ENCODE assay signal across 1 cellular context in the genomic region with DNA sequence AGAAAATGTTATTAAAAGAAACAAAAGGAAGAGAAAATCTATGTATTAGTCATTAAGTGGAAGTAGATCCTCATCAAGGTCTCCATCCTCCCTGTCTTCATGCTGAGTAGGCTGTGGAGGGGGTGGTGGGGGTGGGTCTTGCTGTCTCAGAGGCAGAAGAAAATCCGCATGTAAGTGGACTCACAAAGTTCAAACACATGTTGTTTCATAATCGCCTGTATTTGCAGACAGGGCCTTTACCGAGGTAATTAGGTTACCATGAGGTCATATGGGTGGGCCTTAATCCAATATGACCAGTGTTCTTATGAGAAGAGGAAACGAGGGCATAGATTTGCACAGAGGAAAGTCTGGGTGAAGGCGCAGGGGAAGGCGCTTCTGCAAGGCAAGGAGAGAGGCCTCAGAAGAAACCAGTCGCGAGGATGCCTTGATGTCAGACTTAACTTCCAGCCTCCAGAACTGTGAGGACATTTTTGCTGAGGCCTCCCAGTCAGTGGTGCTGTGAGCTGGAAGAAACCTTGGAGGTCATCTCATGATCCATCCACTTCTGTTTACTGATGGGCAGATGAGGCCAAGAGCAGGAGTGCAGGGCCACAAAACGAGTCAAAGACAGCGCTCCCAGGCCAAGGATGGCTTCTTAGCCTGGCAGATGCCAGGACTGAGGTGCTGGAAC.
TF ChIP-seq lines count a peak whose summit lies in the region.

No MANE protein-coding gene starts in this region.

TF ChIP-seq in HepG2, 621 proteins besides CTCF, POLR2A, EP300 and RAD21 (continued from another document and continues in another):
- TF ChIP-seq, protein P1, sequence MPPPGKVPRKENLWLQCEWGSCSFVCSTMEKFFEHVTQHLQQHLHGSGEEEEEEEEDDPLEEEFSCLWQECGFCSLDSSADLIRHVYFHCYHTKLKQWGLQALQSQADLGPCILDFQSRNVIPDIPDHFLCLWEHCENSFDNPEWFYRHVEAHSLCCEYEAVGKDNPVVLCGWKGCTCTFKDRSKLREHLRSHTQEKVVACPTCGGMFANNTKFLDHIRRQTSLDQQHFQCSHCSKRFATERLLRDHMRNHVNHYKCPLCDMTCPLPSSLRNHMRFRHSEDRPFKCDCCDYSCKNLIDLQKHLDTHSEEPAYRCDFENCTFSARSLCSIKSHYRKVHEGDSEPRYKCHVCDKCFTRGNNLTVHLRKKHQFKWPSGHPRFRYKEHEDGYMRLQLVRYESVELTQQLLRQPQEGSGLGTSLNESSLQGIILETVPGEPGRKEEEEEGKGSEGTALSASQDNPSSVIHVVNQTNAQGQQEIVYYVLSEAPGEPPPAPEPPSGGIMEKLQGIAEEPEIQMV (CRISPR knock-in tag; IDR thresholded peaks at IDR 0.05; ENCODE audit: low read depth) = no peak
- no peak for TF ChIP-seq ZNF768 (CRISPR knock-in tag; IDR thresholded peaks at IDR 0.05)
- TF ChIP-seq ZNF674 (CRISPR knock-in tag; IDR thresholded peaks at IDR 0.05; ENCODE audit: low read depth) = no peak
- TF ChIP-seq FOXA3 (CRISPR knock-in tag; IDR thresholded peaks at IDR 0.05) = 0 out of 2 replicates have a peak, but pooled peaks have one; percentile 21
- TF ChIP-seq ZNF367 (CRISPR knock-in tag; IDR thresholded peaks at IDR 0.05; ENCODE audit: borderline replicate concordance) = no peak
- no peak for TF ChIP-seq ZNF343 (CRISPR knock-in tag; IDR thresholded peaks at IDR 0.05)
- no peak for TF ChIP-seq ZSCAN31 (CRISPR knock-in tag; IDR thresholded peaks at IDR 0.05; ENCODE audit: low read depth)
- no peak for TF ChIP-seq ARHGAP35 (CRISPR knock-in tag; IDR thresholded peaks at IDR 0.05; ENCODE audit: borderline replicate concordance)
- TF ChIP-seq ZNF441 (CRISPR knock-in tag; IDR thresholded peaks at IDR 0.05; ENCODE audit: borderline replicate concordance) = 0 out of 2 replicates have a peak, but pooled peaks have one; percentile 23
- no peak for TF ChIP-seq MAFG (CRISPR knock-in tag; IDR thresholded peaks at IDR 0.05)
- TF ChIP-seq, protein P2, sequence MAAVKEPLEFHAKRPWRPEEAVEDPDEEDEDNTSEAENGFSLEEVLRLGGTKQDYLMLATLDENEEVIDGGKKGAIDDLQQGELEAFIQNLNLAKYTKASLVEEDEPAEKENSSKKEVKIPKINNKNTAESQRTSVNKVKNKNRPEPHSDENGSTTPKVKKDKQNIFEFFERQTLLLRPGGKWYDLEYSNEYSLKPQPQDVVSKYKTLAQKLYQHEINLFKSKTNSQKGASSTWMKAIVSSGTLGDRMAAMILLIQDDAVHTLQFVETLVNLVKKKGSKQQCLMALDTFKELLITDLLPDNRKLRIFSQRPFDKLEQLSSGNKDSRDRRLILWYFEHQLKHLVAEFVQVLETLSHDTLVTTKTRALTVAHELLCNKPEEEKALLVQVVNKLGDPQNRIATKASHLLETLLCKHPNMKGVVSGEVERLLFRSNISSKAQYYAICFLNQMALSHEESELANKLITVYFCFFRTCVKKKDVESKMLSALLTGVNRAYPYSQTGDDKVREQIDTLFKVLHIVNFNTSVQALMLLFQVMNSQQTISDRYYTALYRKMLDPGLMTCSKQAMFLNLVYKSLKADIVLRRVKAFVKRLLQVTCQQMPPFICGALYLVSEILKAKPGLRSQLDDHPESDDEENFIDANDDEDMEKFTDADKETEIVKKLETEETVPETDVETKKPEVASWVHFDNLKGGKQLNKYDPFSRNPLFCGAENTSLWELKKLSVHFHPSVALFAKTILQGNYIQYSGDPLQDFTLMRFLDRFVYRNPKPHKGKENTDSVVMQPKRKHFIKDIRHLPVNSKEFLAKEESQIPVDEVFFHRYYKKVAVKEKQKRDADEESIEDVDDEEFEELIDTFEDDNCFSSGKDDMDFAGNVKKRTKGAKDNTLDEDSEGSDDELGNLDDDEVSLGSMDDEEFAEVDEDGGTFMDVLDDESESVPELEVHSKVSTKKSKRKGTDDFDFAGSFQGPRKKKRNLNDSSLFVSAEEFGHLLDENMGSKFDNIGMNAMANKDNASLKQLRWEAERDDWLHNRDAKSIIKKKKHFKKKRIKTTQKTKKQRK (IDR thresholded peaks at IDR 0.05; ENCODE audit: low read length) = no peak
- TF ChIP-seq ZFP37 (CRISPR knock-in tag; IDR thresholded peaks at IDR 0.05; ENCODE audit: borderline replicate concordance) = no peak
- no peak for TF ChIP-seq TSC22D2 (CRISPR knock-in tag; IDR thresholded peaks at IDR 0.05; ENCODE audit: borderline replicate concordance)
- TF ChIP-seq, protein P3, sequence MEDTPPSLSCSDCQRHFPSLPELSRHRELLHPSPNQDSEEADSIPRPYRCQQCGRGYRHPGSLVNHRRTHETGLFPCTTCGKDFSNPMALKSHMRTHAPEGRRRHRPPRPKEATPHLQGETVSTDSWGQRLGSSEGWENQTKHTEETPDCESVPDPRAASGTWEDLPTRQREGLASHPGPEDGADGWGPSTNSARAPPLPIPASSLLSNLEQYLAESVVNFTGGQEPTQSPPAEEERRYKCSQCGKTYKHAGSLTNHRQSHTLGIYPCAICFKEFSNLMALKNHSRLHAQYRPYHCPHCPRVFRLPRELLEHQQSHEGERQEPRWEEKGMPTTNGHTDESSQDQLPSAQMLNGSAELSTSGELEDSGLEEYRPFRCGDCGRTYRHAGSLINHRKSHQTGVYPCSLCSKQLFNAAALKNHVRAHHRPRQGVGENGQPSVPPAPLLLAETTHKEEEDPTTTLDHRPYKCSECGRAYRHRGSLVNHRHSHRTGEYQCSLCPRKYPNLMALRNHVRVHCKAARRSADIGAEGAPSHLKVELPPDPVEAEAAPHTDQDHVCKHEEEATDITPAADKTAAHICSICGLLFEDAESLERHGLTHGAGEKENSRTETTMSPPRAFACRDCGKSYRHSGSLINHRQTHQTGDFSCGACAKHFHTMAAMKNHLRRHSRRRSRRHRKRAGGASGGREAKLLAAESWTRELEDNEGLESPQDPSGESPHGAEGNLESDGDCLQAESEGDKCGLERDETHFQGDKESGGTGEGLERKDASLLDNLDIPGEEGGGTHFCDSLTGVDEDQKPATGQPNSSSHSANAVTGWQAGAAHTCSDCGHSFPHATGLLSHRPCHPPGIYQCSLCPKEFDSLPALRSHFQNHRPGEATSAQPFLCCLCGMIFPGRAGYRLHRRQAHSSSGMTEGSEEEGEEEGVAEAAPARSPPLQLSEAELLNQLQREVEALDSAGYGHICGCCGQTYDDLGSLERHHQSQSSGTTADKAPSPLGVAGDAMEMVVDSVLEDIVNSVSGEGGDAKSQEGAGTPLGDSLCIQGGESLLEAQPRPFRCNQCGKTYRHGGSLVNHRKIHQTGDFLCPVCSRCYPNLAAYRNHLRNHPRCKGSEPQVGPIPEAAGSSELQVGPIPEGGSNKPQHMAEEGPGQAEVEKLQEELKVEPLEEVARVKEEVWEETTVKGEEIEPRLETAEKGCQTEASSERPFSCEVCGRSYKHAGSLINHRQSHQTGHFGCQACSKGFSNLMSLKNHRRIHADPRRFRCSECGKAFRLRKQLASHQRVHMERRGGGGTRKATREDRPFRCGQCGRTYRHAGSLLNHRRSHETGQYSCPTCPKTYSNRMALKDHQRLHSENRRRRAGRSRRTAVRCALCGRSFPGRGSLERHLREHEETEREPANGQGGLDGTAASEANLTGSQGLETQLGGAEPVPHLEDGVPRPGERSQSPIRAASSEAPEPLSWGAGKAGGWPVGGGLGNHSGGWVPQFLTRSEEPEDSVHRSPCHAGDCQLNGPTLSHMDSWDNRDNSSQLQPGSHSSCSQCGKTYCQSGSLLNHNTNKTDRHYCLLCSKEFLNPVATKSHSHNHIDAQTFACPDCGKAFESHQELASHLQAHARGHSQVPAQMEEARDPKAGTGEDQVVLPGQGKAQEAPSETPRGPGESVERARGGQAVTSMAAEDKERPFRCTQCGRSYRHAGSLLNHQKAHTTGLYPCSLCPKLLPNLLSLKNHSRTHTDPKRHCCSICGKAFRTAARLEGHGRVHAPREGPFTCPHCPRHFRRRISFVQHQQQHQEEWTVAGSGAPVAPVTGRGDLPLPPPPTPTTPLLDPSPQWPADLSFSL (CRISPR knock-in tag; IDR thresholded peaks at IDR 0.05) = no peak
- TF ChIP-seq, protein P4, sequence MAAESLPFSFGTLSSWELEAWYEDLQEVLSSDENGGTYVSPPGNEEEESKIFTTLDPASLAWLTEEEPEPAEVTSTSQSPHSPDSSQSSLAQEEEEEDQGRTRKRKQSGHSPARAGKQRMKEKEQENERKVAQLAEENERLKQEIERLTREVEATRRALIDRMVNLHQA (CRISPR knock-in tag; IDR thresholded peaks at IDR 0.05) = no peak
- no peak; the same call in 1 of the 2 replicates for TF ChIP-seq HOXA3 (CRISPR knock-in tag; IDR thresholded peaks at IDR 0.05)
- TF ChIP-seq SOX13 (IDR thresholded peaks at IDR 0.05) = no peak
- 0 out of 4 replicates have a peak, but pooled peaks of 1 of the 2 experiments have one; percentile 7 for TF ChIP-seq SOX13 (CRISPR knock-in tag; conservative IDR thresholded peaks at IDR 0.05 in 1 of 2, IDR thresholded peaks at IDR 0.05 in 1 of 2)
- TF ChIP-seq, protein P5, sequence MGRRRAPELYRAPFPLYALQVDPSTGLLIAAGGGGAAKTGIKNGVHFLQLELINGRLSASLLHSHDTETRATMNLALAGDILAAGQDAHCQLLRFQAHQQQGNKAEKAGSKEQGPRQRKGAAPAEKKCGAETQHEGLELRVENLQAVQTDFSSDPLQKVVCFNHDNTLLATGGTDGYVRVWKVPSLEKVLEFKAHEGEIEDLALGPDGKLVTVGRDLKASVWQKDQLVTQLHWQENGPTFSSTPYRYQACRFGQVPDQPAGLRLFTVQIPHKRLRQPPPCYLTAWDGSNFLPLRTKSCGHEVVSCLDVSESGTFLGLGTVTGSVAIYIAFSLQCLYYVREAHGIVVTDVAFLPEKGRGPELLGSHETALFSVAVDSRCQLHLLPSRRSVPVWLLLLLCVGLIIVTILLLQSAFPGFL (CRISPR knock-in tag; IDR thresholded peaks at IDR 0.05) = no peak
- TF ChIP-seq GATAD2A (CRISPR knock-in tag; IDR thresholded peaks at IDR 0.05) = peak; percentile 41; the same call in 1 of the 2 replicates
- TF ChIP-seq, protein P6, sequence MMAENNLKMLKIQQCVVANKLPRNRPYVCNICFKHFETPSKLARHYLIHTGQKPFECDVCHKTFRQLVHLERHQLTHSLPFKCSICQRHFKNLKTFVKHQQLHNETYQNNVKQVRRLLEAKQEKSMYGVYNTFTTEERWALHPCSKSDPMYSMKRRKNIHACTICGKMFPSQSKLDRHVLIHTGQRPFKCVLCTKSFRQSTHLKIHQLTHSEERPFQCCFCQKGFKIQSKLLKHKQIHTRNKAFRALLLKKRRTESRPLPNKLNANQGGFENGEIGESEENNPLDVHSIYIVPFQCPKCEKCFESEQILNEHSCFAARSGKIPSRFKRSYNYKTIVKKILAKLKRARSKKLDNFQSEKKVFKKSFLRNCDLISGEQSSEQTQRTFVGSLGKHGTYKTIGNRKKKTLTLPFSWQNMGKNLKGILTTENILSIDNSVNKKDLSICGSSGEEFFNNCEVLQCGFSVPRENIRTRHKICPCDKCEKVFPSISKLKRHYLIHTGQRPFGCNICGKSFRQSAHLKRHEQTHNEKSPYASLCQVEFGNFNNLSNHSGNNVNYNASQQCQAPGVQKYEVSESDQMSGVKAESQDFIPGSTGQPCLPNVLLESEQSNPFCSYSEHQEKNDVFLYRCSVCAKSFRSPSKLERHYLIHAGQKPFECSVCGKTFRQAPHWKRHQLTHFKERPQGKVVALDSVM (CRISPR knock-in tag; IDR thresholded peaks at IDR 0.05) = no peak
- no peak for TF ChIP-seq DNMT3B (CRISPR knock-in tag; conservative IDR thresholded peaks at IDR 0.05)
- no peak for TF ChIP-seq ZBTB7B (CRISPR knock-in tag; IDR thresholded peaks at IDR 0.05)
- no peak for TF ChIP-seq ZFP82 (CRISPR knock-in tag; IDR thresholded peaks at IDR 0.05; ENCODE audit: borderline replicate concordance)
- TF ChIP-seq, protein P7, sequence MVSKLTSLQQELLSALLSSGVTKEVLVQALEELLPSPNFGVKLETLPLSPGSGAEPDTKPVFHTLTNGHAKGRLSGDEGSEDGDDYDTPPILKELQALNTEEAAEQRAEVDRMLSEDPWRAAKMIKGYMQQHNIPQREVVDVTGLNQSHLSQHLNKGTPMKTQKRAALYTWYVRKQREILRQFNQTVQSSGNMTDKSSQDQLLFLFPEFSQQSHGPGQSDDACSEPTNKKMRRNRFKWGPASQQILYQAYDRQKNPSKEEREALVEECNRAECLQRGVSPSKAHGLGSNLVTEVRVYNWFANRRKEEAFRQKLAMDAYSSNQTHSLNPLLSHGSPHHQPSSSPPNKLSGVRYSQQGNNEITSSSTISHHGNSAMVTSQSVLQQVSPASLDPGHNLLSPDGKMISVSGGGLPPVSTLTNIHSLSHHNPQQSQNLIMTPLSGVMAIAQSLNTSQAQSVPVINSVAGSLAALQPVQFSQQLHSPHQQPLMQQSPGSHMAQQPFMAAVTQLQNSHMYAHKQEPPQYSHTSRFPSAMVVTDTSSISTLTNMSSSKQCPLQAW (CRISPR knock-in tag; IDR thresholded peaks at IDR 0.05) = no peak
- TF ChIP-seq, protein P8, sequence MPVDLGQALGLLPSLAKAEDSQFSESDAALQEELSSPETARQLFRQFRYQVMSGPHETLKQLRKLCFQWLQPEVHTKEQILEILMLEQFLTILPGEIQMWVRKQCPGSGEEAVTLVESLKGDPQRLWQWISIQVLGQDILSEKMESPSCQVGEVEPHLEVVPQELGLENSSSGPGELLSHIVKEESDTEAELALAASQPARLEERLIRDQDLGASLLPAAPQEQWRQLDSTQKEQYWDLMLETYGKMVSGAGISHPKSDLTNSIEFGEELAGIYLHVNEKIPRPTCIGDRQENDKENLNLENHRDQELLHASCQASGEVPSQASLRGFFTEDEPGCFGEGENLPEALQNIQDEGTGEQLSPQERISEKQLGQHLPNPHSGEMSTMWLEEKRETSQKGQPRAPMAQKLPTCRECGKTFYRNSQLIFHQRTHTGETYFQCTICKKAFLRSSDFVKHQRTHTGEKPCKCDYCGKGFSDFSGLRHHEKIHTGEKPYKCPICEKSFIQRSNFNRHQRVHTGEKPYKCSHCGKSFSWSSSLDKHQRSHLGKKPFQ (CRISPR knock-in tag; IDR thresholded peaks at IDR 0.05; ENCODE audit: insufficient replicate concordance) = no peak
- no peak for TF ChIP-seq SPEN (CRISPR knock-in tag; IDR thresholded peaks at IDR 0.05; ENCODE audit: low read depth)
- TF ChIP-seq, protein P9, sequence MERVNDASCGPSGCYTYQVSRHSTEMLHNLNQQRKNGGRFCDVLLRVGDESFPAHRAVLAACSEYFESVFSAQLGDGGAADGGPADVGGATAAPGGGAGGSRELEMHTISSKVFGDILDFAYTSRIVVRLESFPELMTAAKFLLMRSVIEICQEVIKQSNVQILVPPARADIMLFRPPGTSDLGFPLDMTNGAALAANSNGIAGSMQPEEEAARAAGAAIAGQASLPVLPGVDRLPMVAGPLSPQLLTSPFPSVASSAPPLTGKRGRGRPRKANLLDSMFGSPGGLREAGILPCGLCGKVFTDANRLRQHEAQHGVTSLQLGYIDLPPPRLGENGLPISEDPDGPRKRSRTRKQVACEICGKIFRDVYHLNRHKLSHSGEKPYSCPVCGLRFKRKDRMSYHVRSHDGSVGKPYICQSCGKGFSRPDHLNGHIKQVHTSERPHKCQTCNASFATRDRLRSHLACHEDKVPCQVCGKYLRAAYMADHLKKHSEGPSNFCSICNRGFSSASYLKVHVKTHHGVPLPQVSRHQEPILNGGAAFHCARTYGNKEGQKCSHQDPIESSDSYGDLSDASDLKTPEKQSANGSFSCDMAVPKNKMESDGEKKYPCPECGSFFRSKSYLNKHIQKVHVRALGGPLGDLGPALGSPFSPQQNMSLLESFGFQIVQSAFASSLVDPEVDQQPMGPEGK (CRISPR knock-in tag; IDR thresholded peaks at IDR 0.05) = peak; percentile 57
- TF ChIP-seq RARA (CRISPR knock-in tag; IDR thresholded peaks at IDR 0.05) = peak; percentile 89
- TF ChIP-seq ZNF256 (CRISPR knock-in tag; conservative IDR thresholded peaks at IDR 0.05) = no peak
- TF ChIP-seq ZFAT (CRISPR knock-in tag; conservative IDR thresholded peaks at IDR 0.05) = no peak
- peak; percentile 59; the same call in 1 of the 2 replicates for TF ChIP-seq RXRB (CRISPR knock-in tag; IDR thresholded peaks at IDR 0.05; ENCODE audit: borderline replicate concordance)
